Comparison of ENCODE assay signal across 21 cellular contexts in genomic region chrX:37371578-37371981, GRCh38. TPM values are rescaled to one million over a fixed set of nuclear protein-coding genes. Genes with fewer than 3 reads are reported as not detected.
DNase-seq lines count a peak whose midpoint lies in the region; ATAC-seq and TF ChIP-seq lines count a peak whose summit lies in the region.
"Had no signal": no experiment of that assay in that cellular context is flagged by ENCODE, and none has a peak within 500 bp of the region (broad histone marks: within the 10 kb centered on the region; RNA-seq: fewer than 3 reads in every experiment).

No MANE protein-coding gene starts in this region.

- intact Hi-C loops in heart left ventricle (cut with DNase I) (no loop called here), psoas muscle (cut with DNase I) (no loop called here)

- no peak for TF ChIP-seq POLR2A in heart left ventricle (IDR thresholded peaks at IDR 0.05)

- WGBS in heart left ventricle, 4 donors: 57 to 69% (median 63%) methylated on average over 7 to 8 of the region's 8 CpGs
- 36 to 49% (median 40%) methylated on average over 4 to 8 of the region's 8 CpGs for WGBS in psoas muscle, 3 donors

- H3K4me3 ChIP-seq in adipocyte (ENCODE audit: low read length) (no peak overlapping the region), heart left ventricle (no peak overlapping the region), psoas muscle (no peak overlapping the region)
- H3K4me3 ChIP-seq: neural progenitor cell, SJCRH30, vagina had no signal

- H3K27me3 ChIP-seq in adipocyte (replicated peaks; ENCODE audit: control insufficient read depth, insufficient read depth, low read length): no peaks in the 10 kb centered on the region
- H3K27me3 ChIP-seq in heart left ventricle: no peaks in the 10 kb centered on the region
- H3K27me3 ChIP-seq in psoas muscle (ENCODE audit: insufficient read depth in 3 of 3, low read length in 2 of 3): no peaks in the 10 kb centered on the region
- H3K27me3 ChIP-seq: neural progenitor cell, SJCRH30, vagina had no signal

- H3K27ac ChIP-seq in heart left ventricle (peak overlapping the region in 5 of 12 donors; percentile 5 to 49 (median 28)), psoas muscle (peak overlapping the region; percentile 77)
- H3K27ac ChIP-seq: C4-2B, neural progenitor cell, SJCRH30, vagina had no signal

- ATAC-seq in heart left ventricle (peak; percentile 73 to 89 (median 84)), psoas muscle (peak; percentile 95 to 97 (median 96)), GM21515 (IDR thresholded peaks at IDR 0.05; ENCODE audit: unreplicated experiment) (no peak)
- ATAC-seq in stimulated activated naive CD8-positive, alpha-beta T cell treated with anti-CD3 and anti-CD28 coated beads, Interleukin-15, Interleukin-2, amounts not matched to agents 100 U/mL and 50 U/mL, for 24 hours: no peak
- ATAC-seq: activated naive CD8-positive, alpha-beta T cell treated with anti-CD3 and anti-CD28 coated beads, Interleukin-2, amount 50 U/mL, for 24 hours; left colon had no signal

- no peaks in the 10 kb centered on the region for H3K36me3 ChIP-seq in adipocyte (ENCODE audit: control insufficient read depth, insufficient read depth, low read length, severe bottlenecking)
- no peaks in the 10 kb centered on the region for H3K36me3 ChIP-seq in heart left ventricle
- H3K36me3 ChIP-seq in psoas muscle (ENCODE audit: insufficient read depth in 1 of 2, low read depth in 1 of 2): no peaks in the 10 kb centered on the region
- H3K36me3 ChIP-seq: neural progenitor cell, SJCRH30, vagina had no signal

- H3K9me3 ChIP-seq in adipocyte (ENCODE audit: control insufficient read depth, low read length) (peaks cover 8% of the 10 kb centered on the region), heart left ventricle (peaks cover 0 to 2% (median 0%) of the 10 kb centered on the region in 12 donors), psoas muscle (no peaks in the 10 kb centered on the region)
- H3K9me3 ChIP-seq: SJCRH30, vagina had no signal

- H3K9ac ChIP-seq in adipocyte (ENCODE audit: low read length): no peak overlapping the region
- H3K9ac ChIP-seq: neural progenitor cell had no signal

- TF ChIP-seq CTCF in heart left ventricle (IDR thresholded peaks at IDR 0.05) (no peak), psoas muscle (IDR thresholded peaks at IDR 0.05) (no peak)

- no peaks in the 10 kb centered on the region for H3K4me1 ChIP-seq in adipocyte (ENCODE audit: control insufficient read depth, insufficient read depth, low read length)
- peaks cover 0 to 17% (median 2%) of the 10 kb centered on the region in 12 donors for H3K4me1 ChIP-seq in heart left ventricle
- H3K4me1 ChIP-seq in psoas muscle: peaks cover 9% of the 10 kb centered on the region
- H3K4me1 ChIP-seq: neural progenitor cell, SJCRH30, vagina had no signal

- DNase-seq in Daoy (ENCODE audit: low read depth) (peak; percentile 6), adipocyte (ENCODE audit: low read depth) (peak; percentile 30), heart left ventricle (peak in 3 of 5 donors; percentile 43 to 63 (median 52)), psoas muscle (peak; percentile 37 to 80), inferior parietal cortex (ENCODE audit: extremely low spot score) (no peak), cerebellar nuclear complex (lab: John Stamatoyannopoulos, UW) (no peak)
- DNase-seq in stimulated activated naive CD8-positive, alpha-beta T cell treated with anti-CD3 and anti-CD28 coated beads, Interleukin-15, Interleukin-2, amounts not matched to agents 100 U/mL and 50 U/mL, for 24 hours: no peak
- DNase-seq: activated CD4-positive, alpha-beta T cell treated with anti-CD3 and anti-CD28 coated beads, Interleukin-2, amount 50 U/mL, for 1 hour; activated CD8-positive, alpha-beta memory T cell treated with anti-CD3 and anti-CD28 coated beads, Interleukin-2, amount 50 U/mL, for 4 hours; activated naive CD8-positive, alpha-beta T cell treated with anti-CD3 and anti-CD28 coated beads, Interleukin-2, amount 50 U/mL, for 24 hours; left colon; NCI-H187; NCI-H774; SJCRH30 had no signal

RNA-seq across cellular contexts. Expression of gene PRRG1, which starts 22.4 kb away (rescaled TPM):
- 2.7 and 4.3 TPM in 2 replicates for total RNA-seq in Daoy (2014; rRNA removed; shearing (Covaris generic))
- 10 to 100 TPM in 7 of 9 donors, 1 to 10 TPM in 2; 7.2 to 17.3 (median 10.2) TPM for total RNA-seq in heart left ventricle
- polyA plus RNA-seq in heart left ventricle: 1 to 10 TPM; 3.0 to 4.5 TPM
- total RNA-seq in psoas muscle: 10 to 100 TPM in 3 of 4 donors, 1 to 10 TPM in 1; 8.8 to 21.3 (median 15.4) TPM
- polyA plus RNA-seq in psoas muscle: 1 to 10 TPM; 2.5 to 8.5 (median 3.8) TPM
- total RNA-seq: activated T-helper 2 cell treated with anti-CD3 and anti-CD28 coated beads, Interferon-gamma antibody, Interleukin-2, Interleukin-4, amounts not matched to agents 10 μg/mL and 5 μg/mL and 100 μg/mL, durations not matched to agents 14 hours and 24 hours and 36 hours; G401; T-helper 1 cell treated with Interleukin-12 subunit alpha and Interleukin-12 subunit beta and Interleukin-4 antibody, amounts not matched to agents 30 ng/mL and 1 ng/mL, for 36 hours had no signal

Comparison
In these comparisons a context has a peak if more than half of its experiments do, and no peak if none do; other contexts are left out.
1. DNase-seq: peak in Daoy (single experiment), adipocyte (single experiment), heart left ventricle (3 of 5) and psoas muscle (2 of 2); none in inferior parietal cortex (single experiment), cerebellar nuclear complex (0 of 2) and stimulated activated naive CD8-positive, alpha-beta T cell treated with anti-CD3 and anti-CD28 coated beads, Interleukin-15, Interleukin-2, amounts not matched to agents 100 U/mL and 50 U/mL, for 24 hours (single experiment).
2. ATAC-seq: peak in heart left ventricle (4 of 4) and psoas muscle (4 of 4); none in stimulated activated naive CD8-positive, alpha-beta T cell treated with anti-CD3 and anti-CD28 coated beads, Interleukin-15, Interleukin-2, amounts not matched to agents 100 U/mL and 50 U/mL, for 24 hours (single experiment) and GM21515 (single experiment).